32 cellular contexts compared by ENCODE assay signal in genomic region chr2:42470706-42471105, GRCh38. TPM values are rescaled to one million over a fixed set of nuclear protein-coding genes. Genes with fewer than 3 reads are reported as not detected.
"Had no signal": no experiment of that assay in that cellular context is flagged by ENCODE, and none has a peak within 500 bp of the region (broad histone marks: within the 10 kb centered on the region; RNA-seq: fewer than 3 reads in every experiment).

No MANE protein-coding gene starts in this region.

- ATAC-seq: naive thymus-derived CD4-positive, alpha-beta T cell; natural killer cell; psoas muscle; right cardiac atrium; sciatic nerve; stimulated activated memory B cell treated with anti-CD40 and anti-IgM and Interleukin-4, amounts not matched to agents 10 μg/mL and 1 μg/mL and 100 μg/mL, for 72 hours had no signal

- H3K9me3 ChIP-seq: neutrophil, psoas muscle, thyroid gland, upper lobe of left lung, vagina had no signal

- H2AFZ ChIP-seq: neural progenitor cell, parathyroid adenoma had no signal

- FAIRE-seq: urothelium cell line had no signal

- H3K36me3 ChIP-seq: neural progenitor cell, neutrophil, spleen, stomach, thoracic aorta, thyroid gland, tibial nerve, upper lobe of left lung, vagina had no signal

- H3K4me3 Mint-ChIP-seq: naive thymus-derived CD4-positive, alpha-beta T cell; natural killer cell; nephron; neural progenitor cell; stimulated activated memory B cell treated with anti-CD40 and anti-IgM and Interleukin-4, amounts not matched to agents 10 μg/mL and 1 μg/mL and 100 μg/mL, for 72 hours had no signal

- H3K27ac Mint-ChIP-seq: naive thymus-derived CD4-positive, alpha-beta T cell; natural killer cell; nephron; neural progenitor cell; progenitor cell of endocrine pancreas; stimulated activated memory B cell treated with anti-CD40 and anti-IgM and Interleukin-4, amounts not matched to agents 10 μg/mL and 1 μg/mL and 100 μg/mL, for 72 hours had no signal

- DNase-seq: naive thymus-derived CD4-positive, alpha-beta T cell; natural killer cell; nucleus accumbens; posterior cingulate gyrus; psoas muscle; right cardiac atrium; spleen; stimulated activated CD4-positive, alpha-beta T cell treated with anti-CD3 and anti-CD28 coated beads, Interleukin-12 subunit alpha, Interleukin-12 subunit beta, amount 100 ng/mL, for 4 hours; stimulated activated CD4-positive, alpha-beta T cell treated with anti-CD3 and anti-CD28 coated beads, Interleukin-1b, Interleukin-23, amount 100 ng/mL, for 48 hours; stimulated activated CD4-positive, alpha-beta T cell treated with anti-CD3 and anti-CD28 coated beads, Interleukin-4, amount 100 ng/mL, for 1 hour; stimulated activated CD4-positive, alpha-beta T cell treated with anti-CD3 and anti-CD28 coated beads, Interleukin-4, amount 100 ng/mL, for 4 hours; stimulated activated CD8-positive, alpha-beta memory T cell treated with anti-CD3 and anti-CD28 coated beads, Interleukin-4, amount 100 ng/mL, for 48 hours; stimulated activated naive CD4-positive, alpha-beta T cell treated with Interleukin-2 at 50 U/mL for 16 hours; stomach; thyroid gland; trophoblast cell; upper lobe of left lung had no signal

- H3K9ac ChIP-seq: neural progenitor cell, parathyroid adenoma had no signal

- H3K4me1 Mint-ChIP-seq: naive thymus-derived CD4-positive, alpha-beta T cell; natural killer cell; nephron; neural progenitor cell; stimulated activated memory B cell treated with anti-CD40 and anti-IgM and Interleukin-4, amounts not matched to agents 10 μg/mL and 1 μg/mL and 100 μg/mL, for 72 hours had no signal

- H3K27ac ChIP-seq: neural progenitor cell, neutrophil, parathyroid adenoma, psoas muscle, skin epidermis, spleen, stomach, thoracic aorta, thyroid gland, tibial nerve, upper lobe of left lung, vagina had no signal

- H3K27me3 ChIP-seq: neural progenitor cell, spleen, stomach, thyroid gland, tibial nerve, upper lobe of left lung, vagina had no signal

- H3K27me3 Mint-ChIP-seq: progenitor cell of endocrine pancreas; stimulated activated memory B cell treated with anti-CD40 and anti-IgM and Interleukin-4, amounts not matched to agents 10 μg/mL and 1 μg/mL and 100 μg/mL, for 72 hours had no signal

- H3K36me3 Mint-ChIP-seq: naive thymus-derived CD4-positive, alpha-beta T cell; natural killer cell; neural progenitor cell; stimulated activated memory B cell treated with anti-CD40 and anti-IgM and Interleukin-4, amounts not matched to agents 10 μg/mL and 1 μg/mL and 100 μg/mL, for 72 hours had no signal

- H3K4me3 ChIP-seq: neural progenitor cell, psoas muscle, skin epidermis, smooth muscle cell, spleen, stomach, thoracic aorta, thyroid gland, tibial nerve, upper lobe of left lung, vagina had no signal

- H3K4me2 ChIP-seq: neural progenitor cell, smooth muscle cell had no signal

- H3K9me3 Mint-ChIP-seq: naive thymus-derived CD4-positive, alpha-beta T cell; natural killer cell; neural progenitor cell; stimulated activated memory B cell treated with anti-CD40 and anti-IgM and Interleukin-4, amounts not matched to agents 10 μg/mL and 1 μg/mL and 100 μg/mL, for 72 hours had no signal

- H3K4me1 ChIP-seq: neural progenitor cell, parathyroid adenoma, psoas muscle, spleen, stomach, thyroid gland, tibial nerve, upper lobe of left lung, vagina had no signal

- H3K79me2 ChIP-seq: parathyroid adenoma had no signal

RNA-seq across cellular contexts. Expression of gene KCNG3, which starts 23.1 kb away (rescaled TPM):
- total RNA-seq: natural killer cell, osteocyte, psoas muscle, right cardiac atrium, smooth muscle cell, thyroid gland, ureter had no signal
- polyA plus RNA-seq: psoas muscle, right cardiac atrium, smooth muscle cell, spleen, stomach had no signal
